11 cellular contexts compared by ENCODE assay signal in the genomic region with DNA sequence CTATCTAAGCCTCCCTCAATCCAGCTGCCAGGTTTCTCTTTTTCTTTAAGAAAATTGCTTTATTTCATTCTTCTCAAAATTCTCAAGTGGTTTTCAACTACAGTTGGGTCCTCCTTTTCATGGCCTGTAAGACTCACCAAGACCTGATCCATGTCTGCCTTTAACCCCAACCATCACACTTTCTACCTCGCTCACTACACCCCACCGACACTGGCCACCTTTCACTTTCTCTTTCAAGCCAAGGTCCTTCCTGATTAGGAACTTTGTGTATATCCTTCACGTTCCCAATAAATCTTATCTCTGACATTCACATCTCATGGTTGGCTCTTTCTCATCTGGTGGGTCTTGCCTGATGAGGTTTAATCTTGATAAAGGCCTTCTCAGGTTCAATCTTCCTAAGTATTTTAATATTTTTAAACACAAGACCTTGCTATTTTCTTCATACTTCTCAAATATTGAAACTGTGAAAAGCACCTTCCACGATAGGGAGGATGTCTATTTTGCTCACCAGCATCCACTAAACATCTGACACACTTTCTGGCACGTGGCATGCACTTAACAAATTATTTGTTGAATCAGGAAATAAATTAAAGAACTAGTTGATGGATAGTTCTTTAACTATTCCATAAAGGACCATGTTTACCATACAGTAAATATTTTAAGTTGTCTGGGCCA.
DNase-seq lines count a peak whose midpoint lies in the region; ATAC-seq and TF ChIP-seq lines count a peak whose summit lies in the region.
"Had no signal": no experiment of that assay in that cellular context is flagged by ENCODE, and none has a peak within 500 bp of the region (broad histone marks: within the 10 kb centered on the region; RNA-seq: fewer than 3 reads in every experiment).

No MANE protein-coding gene starts in this region.

- no peaks in the 10 kb centered on the region for H3K27me3 Mint-ChIP-seq in CD8-positive, alpha-beta memory T cell

- CTCF ChIA-PET in CD8-positive, alpha-beta memory T cell (lab: Charles Lee), result no interaction called here
- CTCF ChIA-PET in Panc1 (lab: Charles Lee), result no interaction called here

- in situ Hi-C loops in Panc1 (cut with HindIII; ENCODE audit: low pct_unique_long_range_greater_than_20kb, low sequenced_read_pairs), result no loop called here

- peak overlapping the region; percentile 23 for H3K4me3 ChIP-seq in CD8-positive, alpha-beta memory T cell (ENCODE audit: low read length)
- H3K4me3 ChIP-seq in Panc1 (ENCODE audit: low read depth in 2 of 2, low read length in 2 of 2), result peak overlapping the region; percentile 11 to 37; a peak in 3 of 4 replicates
- H3K4me3 ChIP-seq in adrenal gland, result no peak overlapping the region

- H3K4me1 Mint-ChIP-seq in CD8-positive, alpha-beta memory T cell, result peaks cover 3 to 14% (median 10%) of the 10 kb centered on the region in 3 donors

- 64 to 71% (median 68%) methylated on average over 5 of the region's 5 CpGs for WGBS in adrenal gland, 4 donors

- no peak overlapping the region for H3K27ac ChIP-seq in CD8-positive, alpha-beta memory T cell (ENCODE audit: low read depth, low read length)
- H3K27ac ChIP-seq in Panc1 (ENCODE audit: low read length), result peak overlapping the region; percentile 30; the same call in 1 of the 2 replicates
- no peak overlapping the region for H3K27ac ChIP-seq in adrenal gland

- no peaks in the 10 kb centered on the region for H3K4me1 ChIP-seq in CD8-positive, alpha-beta memory T cell (ENCODE audit: insufficient read depth, low read length)
- H3K4me1 ChIP-seq in Panc1 (ENCODE audit: control insufficient read depth, insufficient read depth, low read length), result 0 out of 2 replicates have a peak, but pooled peaks cover 3% of the 10 kb centered on the region
- H3K4me1 ChIP-seq in adrenal gland (replicated peaks in 1 of 2), result no peaks in the 10 kb centered on the region

- TF ChIP-seq POLR2A in adrenal gland (IDR thresholded peaks at IDR 0.05), result no peak

- H3K9me3 ChIP-seq in CD8-positive, alpha-beta memory T cell (ENCODE audit: low read length), result no peaks in the 10 kb centered on the region
- H3K9me3 ChIP-seq in Panc1 (ENCODE audit: control insufficient read depth, insufficient read depth, low read depth, low read length), result no peaks in the 10 kb centered on the region
- H3K9me3 ChIP-seq in adrenal gland (replicated peaks in 1 of 3), result no peaks in the 10 kb centered on the region

- no peaks in the 10 kb centered on the region for H3K9me3 Mint-ChIP-seq in CD8-positive, alpha-beta memory T cell

- ATAC-seq in HG02943 (IDR thresholded peaks at IDR 0.05; ENCODE audit: low read depth, unreplicated experiment), result peak; percentile 88
- peak; percentile 86; the same call in 1 of the 2 replicates for ATAC-seq in Panc1
- no peak for ATAC-seq in HG02763 (IDR thresholded peaks at IDR 0.05; ENCODE audit: unreplicated experiment)

- H3K4me3 Mint-ChIP-seq in CD8-positive, alpha-beta memory T cell, result peak overlapping the region; percentile 1 to 86 (median 81)

- H3K27me3 ChIP-seq in CD8-positive, alpha-beta memory T cell (ENCODE audit: insufficient read depth, low read length, poor library complexity, severe bottlenecking), result no peaks in the 10 kb centered on the region
- no peaks in the 10 kb centered on the region for H3K27me3 ChIP-seq in Panc1 (ENCODE audit: control insufficient read depth, insufficient read depth, low read length)
- no peaks in the 10 kb centered on the region for H3K27me3 ChIP-seq in adrenal gland

- no peaks in the 10 kb centered on the region for H3K36me3 ChIP-seq in CD8-positive, alpha-beta memory T cell (ENCODE audit: insufficient read depth, low read length)
- no peaks in the 10 kb centered on the region for H3K36me3 ChIP-seq in Panc1 (ENCODE audit: control insufficient read depth, insufficient read depth, low read length)
- no peaks in the 10 kb centered on the region for H3K36me3 ChIP-seq in adrenal gland (replicated peaks in 1 of 2)

- DNase-seq in CD8-positive, alpha-beta memory T cell, result no peak
- DNase-seq in GM19238 (ENCODE audit: insufficient read length, low spot score) (peak; percentile 24), Panc1 (ENCODE audit: low read depth, low spot score) (peak; percentile 10), NOMO-1 treated with DMSO at 0.1 percent for 48 hours (lab: John Stamatoyannopoulos, UW; ENCODE audit: unreplicated experiment) (no peak), NCI-H1930 (lab: John Stamatoyannopoulos, UW) (no peak), adrenal gland (no peak)
- DNase-seq: activated CD4-positive, alpha-beta T cell treated with anti-CD3 and anti-CD28 coated beads for 48 hours; NCI-H748 treated with DMSO at 0.1 percent for 48 hours; stimulated activated naive CD4-positive, alpha-beta T cell treated with Interleukin-2 at 50 U/mL for 16 hours had no signal

- TF ChIP-seq CTCF in Panc1 (IDR thresholded peaks at IDR 0.05) (no peak), adrenal gland (IDR thresholded peaks at IDR 0.05) (no peak)

- H3K36me3 Mint-ChIP-seq in CD8-positive, alpha-beta memory T cell, result no peaks in the 10 kb centered on the region

- POLR2A ChIA-PET in CD8-positive, alpha-beta memory T cell (lab: Charles Lee), result no interaction called here
- POLR2A ChIA-PET in Panc1 (lab: Charles Lee), result no interaction called here

- no TSS peak for BruUV-seq in Panc1 (replicated peaks; lab: Mats Ljungman, UMichigan)

- intact Hi-C loops in Panc1 (cut with micrococcal nuclease; ENCODE audit: unreplicated experiment), result no loop called here
- intact Hi-C loops in adrenal gland (cut with DNase I), result no loop called here

- H3K27ac Mint-ChIP-seq in CD8-positive, alpha-beta memory T cell, result peak overlapping the region in 6 of 8 donors; percentile 1 to 83 (median 42)

Comparison
In these comparisons a context has a peak if more than half of its experiments do, and no peak if none do; other contexts are left out.
1. DNase-seq: peak in GM19238 (single experiment) and Panc1 (single experiment); none in CD8-positive, alpha-beta memory T cell (0 of 5), NOMO-1 treated with DMSO at 0.1 percent for 48 hours (single experiment), NCI-H1930 (0 of 2) and adrenal gland (0 of 7).
2. H3K4me3 ChIP-seq: peak in CD8-positive, alpha-beta memory T cell (single experiment) and Panc1 (2 of 2); none in adrenal gland (0 of 4).